ENCODE assay signal across 8 cellular contexts in genomic region chr11:65503923-65504670, GRCh38. TPM values are rescaled to one million over a fixed set of nuclear protein-coding genes. Genes with fewer than 3 reads are reported as not detected.
DNase-seq lines count a peak whose midpoint lies in the region; ATAC-seq and TF ChIP-seq lines count a peak whose summit lies in the region.

No MANE protein-coding gene starts in this region.

- H3K4me1 ChIP-seq in GM23338 (ENCODE audit: insufficient read depth) (peaks cover 25% of the 10 kb centered on the region), Peyer's patch (peaks cover 0 to 37% (median 29%) of the 10 kb centered on the region in 4 donors), rectal smooth muscle tissue (ENCODE audit: control insufficient read depth, insufficient read depth, low read length) (peaks cover 27% of the 10 kb centered on the region)

- no peaks in the 10 kb centered on the region for H3K9me3 ChIP-seq in Peyer's patch

- TF ChIP-seq CTCF in GM23338 (conservative IDR thresholded peaks at IDR 0.05; ENCODE audit: low read depth in 2 of 2) = no peak
- no peak for TF ChIP-seq CTCF in Peyer's patch (IDR thresholded peaks at IDR 0.05)

- peaks cover 40% of the 10 kb centered on the region for H3K4me1 Mint-ChIP-seq in GM23338

- H3K4me3 Mint-ChIP-seq in GM23338 = no peak overlapping the region

- no peak overlapping the region for H2AFZ ChIP-seq in GM23338

- H4K20me1 ChIP-seq in GM23338 (replicated peaks; ENCODE audit: insufficient read depth) = peaks cover 61% of the 10 kb centered on the region

- H3K36me3 ChIP-seq in GM23338 (ENCODE audit: insufficient read depth) (peaks cover 57% of the 10 kb centered on the region), Peyer's patch (peaks cover 0 to 59% (median 0%) of the 10 kb centered on the region in 3 donors), rectal smooth muscle tissue (ENCODE audit: control insufficient read depth, insufficient read depth, low read length) (peaks cover 51% of the 10 kb centered on the region)

- no peaks in the 10 kb centered on the region for H3K27me3 ChIP-seq in GM23338 (ENCODE audit: insufficient read depth)
- no peaks in the 10 kb centered on the region for H3K27me3 ChIP-seq in Peyer's patch
- no peaks in the 10 kb centered on the region for H3K27me3 ChIP-seq in rectal smooth muscle tissue (ENCODE audit: control insufficient read depth, insufficient read depth, low read length)

- peak overlapping the region; percentile 25 for H3K9ac ChIP-seq in rectal smooth muscle tissue (ENCODE audit: low read length)

- peak overlapping the region; percentile 34 for H3K27ac ChIP-seq in GM23338 (ENCODE audit: low read depth)
- peak overlapping the region; percentile 91 to 99 (median 98) for H3K27ac ChIP-seq in Peyer's patch
- peak overlapping the region; percentile 100 for H3K27ac ChIP-seq in rectal smooth muscle tissue (ENCODE audit: low read depth, low read length)

- peaks cover 73% of the 10 kb centered on the region for H3K79me2 ChIP-seq in GM23338 (replicated peaks; ENCODE audit: insufficient read depth)

- H3F3A ChIP-seq in GM23338 (replicated peaks; ENCODE audit: low read depth) = peaks cover 79% of the 10 kb centered on the region

- H3K9me2 ChIP-seq in GM23338 (ENCODE audit: insufficient read depth) = no peaks in the 10 kb centered on the region

- peak overlapping the region; percentile 84 for H3K4me2 ChIP-seq in GM23338

- DNase-seq in GM23338 (ENCODE audit: low spot score) (no peak), Peyer's patch (peak in 1 of 3 donors; percentile 35), fibroblast of gingiva (ENCODE audit: low read depth) (peak; percentile 64), GM19240 (ENCODE audit: insufficient read length, low spot score) (no peak)

- peak overlapping the region; percentile 23; the same call in 1 of the 2 replicates for H3K27ac Mint-ChIP-seq in GM23338

- TF ChIP-seq POLR2A in Peyer's patch (IDR thresholded peaks at IDR 0.05) (peak; percentile 6 to 67), GM18505 (IDR thresholded peaks at IDR 0.05; ENCODE audit: borderline replicate concordance, extremely low read depth, insufficient read depth, insufficient read length) (no peak)

- H3K27me3 Mint-ChIP-seq in GM23338 (ENCODE audit: insufficient read depth, low read depth, poor library complexity) = peaks cover 52% of the 10 kb centered on the region

- H3K4me3 ChIP-seq in GM23338 = peak overlapping the region; percentile 65
- peak overlapping the region; percentile 67 to 84 (median 80) for H3K4me3 ChIP-seq in Peyer's patch
- H3K4me3 ChIP-seq in rectal smooth muscle tissue (ENCODE audit: low read length) = peak overlapping the region; percentile 100

- ATAC-seq in GM23338 (no peak), GM19463 (IDR thresholded peaks at IDR 0.05; ENCODE audit: unreplicated experiment) (no peak), GM18505 (IDR thresholded peaks at IDR 0.05; ENCODE audit: unreplicated experiment) (no peak), HG03196 (IDR thresholded peaks at IDR 0.05; ENCODE audit: unreplicated experiment) (no peak)

- no peaks in the 10 kb centered on the region; the same call in 2 of the 3 replicates for H3K36me3 Mint-ChIP-seq in GM23338 (ENCODE audit: low read depth)

- H3K9me3 Mint-ChIP-seq in GM23338 = peaks cover 15% of the 10 kb centered on the region; the same call in 2 of the 3 replicates

TF ChIP-seq in GM23338, 12 proteins besides CTCF, POLR2A, EP300 and RAD21 (continues in another document):
- TF ChIP-seq CREB1 (CRISPR knock-in tag; IDR thresholded peaks at IDR 0.05; ENCODE audit: low read depth) (no peak), POLR2AphosphoS5 (IDR thresholded peaks at IDR 0.05; ENCODE audit: low read depth) (no peak), ZNF331 (CRISPR knock-in tag; IDR thresholded peaks at IDR 0.05; ENCODE audit: low read depth) (no peak), ZNF462 (CRISPR knock-in tag; IDR thresholded peaks at IDR 0.05) (no peak), EZH2phosphoT487 (IDR thresholded peaks at IDR 0.05; ENCODE audit: unreplicated experiment) (no peak), ZNF114 (CRISPR knock-in tag; IDR thresholded peaks at IDR 0.05) (no peak), ETS1 (IDR thresholded peaks at IDR 0.05) (no peak), EZH2 (IDR thresholded peaks at IDR 0.05; ENCODE audit: low read depth, unreplicated experiment) (no peak), NANOG (IDR thresholded peaks at IDR 0.05; ENCODE audit: borderline replicate concordance) (no peak), STAT1 (IDR thresholded peaks at IDR 0.05; ENCODE audit: unreplicated experiment) (no peak), JUNB (IDR thresholded peaks at IDR 0.05; ENCODE audit: unreplicated experiment) (no peak)

RNA-seq across cellular contexts. Expression of gene MALAT1, which starts 5.3 kb away (rescaled TPM):
- 1,789 and 2,206 TPM in 2 replicates for total RNA-seq in GM23338 (2014; rRNA removed; shearing (Covaris generic))
- 4,618 and 6,020 TPM in 2 replicates for polyA plus RNA-seq in GM23338 (2016; fragmentation: Nextera tagmentation; extraction: Ambion mirVana)
- total RNA-seq in Peyer's patch = over 10,000 TPM; 10,683 to 28,425 (median 19,356) TPM

RNA-seq across cellular contexts. Expression of gene SCYL1, which starts 20.8 kb away (rescaled TPM):
- 55.1 and 66.1 TPM in 2 replicates for total RNA-seq in GM23338 (2014; rRNA removed; shearing (Covaris generic))
- polyA plus RNA-seq in GM23338 (2016; fragmentation: Nextera tagmentation; extraction: Ambion mirVana) = 52.7 and 61.7 TPM in 2 replicates
- 10 to 100 TPM; 73.4 to 88.1 (median 79.0) TPM for total RNA-seq in Peyer's patch

RNA-seq across cellular contexts. Expression of gene LTBP3, which starts 54.1 kb away (rescaled TPM):
- total RNA-seq in GM23338 (2014; rRNA removed; shearing (Covaris generic)) = 29.2 and 29.8 TPM in 2 replicates
- 9.5 and 11.9 TPM in 2 replicates for polyA plus RNA-seq in GM23338 (2016; fragmentation: Nextera tagmentation; extraction: Ambion mirVana)
- 100 to 1,000 TPM in 1 of 4 donors, 10 to 100 TPM in 3; 42.0 to 150 (median 88.3) TPM for total RNA-seq in Peyer's patch

Comparison
In these comparisons a context has a peak if more than half of its experiments do, and no peak if none do; other contexts are left out.
1. H3K27ac ChIP-seq: peak in every context shown above with its lines; median percentile 100 in rectal smooth muscle tissue; 98 in Peyer's patch; 34 in GM23338.